ENCODE assay signal across 13 cellular contexts in the genomic region with DNA sequence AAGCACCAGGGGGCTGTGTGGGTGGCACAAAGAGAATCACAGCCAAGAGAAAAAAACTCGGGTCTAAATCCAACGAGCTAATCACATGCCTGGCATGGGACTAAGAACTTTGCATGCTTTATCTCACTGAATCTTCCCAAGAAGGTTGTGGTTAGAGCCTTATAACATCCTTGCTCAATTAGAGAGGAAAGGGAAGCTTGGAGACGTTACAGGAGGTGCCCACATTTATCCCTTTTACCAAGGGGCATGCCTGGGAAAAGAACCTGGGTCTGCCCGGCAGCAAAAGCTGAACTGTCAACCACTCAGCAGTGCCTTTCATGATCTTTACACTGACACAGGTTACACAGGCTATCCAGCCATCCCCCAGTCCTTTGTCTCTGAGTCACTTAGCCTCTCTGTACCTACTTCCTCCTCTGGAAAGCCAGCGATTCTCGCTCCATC.
DNase-seq lines count a peak whose midpoint lies in the region; ATAC-seq, FAIRE-seq and TF ChIP-seq lines count a peak whose summit lies in the region.
"Had no signal": no experiment of that assay in that cellular context is flagged by ENCODE, and none has a peak within 500 bp of the region (broad histone marks: within the 10 kb centered on the region; RNA-seq: fewer than 3 reads in every experiment).

No MANE protein-coding gene starts in this region.

- peaks cover 2% of the 10 kb centered on the region for H3K27me3 Mint-ChIP-seq in neural progenitor cell (ENCODE audit: insufficient read depth, low read depth)

- no peak for FAIRE-seq in K562 (lab: Jason Lieb, UNC)
- FAIRE-seq: A549 had no signal

- H3K79me2 ChIP-seq in K562 (ENCODE audit: control insufficient read depth, insufficient read depth, low read length) = no peaks in the 10 kb centered on the region
- H3K79me2 ChIP-seq in neural progenitor cell (ENCODE audit: low read depth) = no peaks in the 10 kb centered on the region

- CTCF ChIA-PET in K562 (lab: Yijun Ruan, JAX; ENCODE audit: low intra/inter-chr PET ratio) = interaction anchor here (1.7 to 2.2 kb wide), 2 partner anchors 117 to 405 kb away, joined by 7 to 23 read pairs; no protein-coding TSS in a partner anchor

- H3K27me3 ChIP-seq in K562 (ENCODE audit: control insufficient read depth in 2 of 2, insufficient read depth in 2 of 2, low read length in 2 of 2) (peaks cover 27 to 31% of the 10 kb centered on the region in 2 experiments; a peak in 4 of 5 replicates), upper lobe of right lung (no peaks in the 10 kb centered on the region), neural progenitor cell (no peaks in the 10 kb centered on the region), esophagus squamous epithelium (no peaks in the 10 kb centered on the region)
- H3K27me3 ChIP-seq: tibial nerve had no signal

- peaks cover 9% of the 10 kb centered on the region for H3K4me1 Mint-ChIP-seq in neural progenitor cell

- no peaks in the 10 kb centered on the region for H3K9me1 ChIP-seq in K562 (ENCODE audit: control insufficient read depth, insufficient read depth, low read length)

- H3K4me2 ChIP-seq in K562 (ENCODE audit: insufficient read depth, low read length) = no peak overlapping the region
- no peak overlapping the region for H3K4me2 ChIP-seq in neural progenitor cell
- H3K4me2 ChIP-seq: A549 had no signal

- H3K4me3 Mint-ChIP-seq in neural progenitor cell = no peak overlapping the region

- H2AFZ ChIP-seq in K562 (ENCODE audit: low read depth, low read length) (no peak overlapping the region), neural progenitor cell (replicated peaks) (no peak overlapping the region)

- WGBS in K562 (ENCODE audit: insufficient coverage, low coverage, missing lambda C conversion rate) = 1% methylated on average over 6 of the region's 6 CpGs
- WGBS in esophagus squamous epithelium, 2 donors = 23 to 32% methylated on average over 6 of the region's 6 CpGs

- H3K4me1 ChIP-seq in K562 (replicated peaks in 1 of 2; ENCODE audit: control insufficient read depth in 2 of 2, insufficient read depth in 2 of 2, low read length in 2 of 2) (no peaks in the 10 kb centered on the region), upper lobe of right lung (peaks cover 3% of the 10 kb centered on the region), neural progenitor cell (peaks cover 6% of the 10 kb centered on the region), esophagus squamous epithelium (peaks cover 0 to 46% (median 3%) of the 10 kb centered on the region in 3 donors)
- H3K4me1 ChIP-seq: A549 had no signal

- intact Hi-C loops in K562 (cut with micrococcal nuclease) = loop anchor here (5.0 kb wide), 2 partner anchors 70 to 405 kb away; no protein-coding TSS in a partner anchor
- intact Hi-C loops in upper lobe of right lung (cut with DNase I) = loop anchor here (5.0 kb wide), 2 partner anchors 115 to 165 kb away; no protein-coding TSS in a partner anchor
- intact Hi-C loops in esophagus squamous epithelium (cut with DNase I) = loop anchor here (5.0 kb wide), 1 partner anchor 115 kb away; no protein-coding TSS in a partner anchor

- H3K9me3 ChIP-seq in K562 (replicated peaks; ENCODE audit: control insufficient read depth, insufficient read depth, low read depth, low read length) (no peaks in the 10 kb centered on the region), upper lobe of right lung (no peaks in the 10 kb centered on the region), neural progenitor cell (ENCODE audit: low read depth) (no peaks in the 10 kb centered on the region), esophagus squamous epithelium (no peaks in the 10 kb centered on the region)

- no peak overlapping the region for H3K27ac Mint-ChIP-seq in neural progenitor cell

- TF ChIP-seq POLR2A in K562 (conservative IDR thresholded peaks at IDR 0.05) (no peak), esophagus squamous epithelium (IDR thresholded peaks at IDR 0.05) (no peak)

- no peak overlapping the region for H3K9ac ChIP-seq in K562 (ENCODE audit: insufficient read depth in 1 of 2, low read depth in 2 of 2, low read length in 2 of 2)
- H3K9ac ChIP-seq in neural progenitor cell = no peak overlapping the region

- H4K20me1 ChIP-seq in K562 (replicated peaks; ENCODE audit: control insufficient read depth, insufficient read depth, low read length) (no peaks in the 10 kb centered on the region), neural progenitor cell (ENCODE audit: low read depth) (no peaks in the 10 kb centered on the region)

- H3K36me3 ChIP-seq in K562 (ENCODE audit: control insufficient read depth, insufficient read depth, low read length) = no peaks in the 10 kb centered on the region
- no peaks in the 10 kb centered on the region for H3K36me3 ChIP-seq in upper lobe of right lung
- peaks cover 5% of the 10 kb centered on the region for H3K36me3 ChIP-seq in neural progenitor cell
- H3K36me3 ChIP-seq in esophagus squamous epithelium = no peaks in the 10 kb centered on the region

- TF ChIP-seq EP300 in K562 (IDR thresholded peaks at IDR 0.05; ENCODE audit: low read length) = no peak

- peaks cover 5% of the 10 kb centered on the region for H3F3A ChIP-seq in neural progenitor cell (ENCODE audit: low read depth)

- DNase-seq in SIG-M5 treated with dmso at 0.1 percent for 504 hours (lab: John Stamatoyannopoulos, UW; ENCODE audit: unreplicated experiment) (peak; percentile 66), SIG-M5 (lab: John Stamatoyannopoulos, UW) (no peak), K562 (ENCODE audit: extremely low read depth in 1 of 4, low spot score in 3 of 4) (no peak), upper lobe of right lung (no peak), neural progenitor cell (ENCODE audit: low spot score) (no peak), esophagus squamous epithelium (lab: John Stamatoyannopoulos, UW) (no peak)
- DNase-seq in activated CD4-positive, CD25-positive, alpha-beta regulatory T cell treated with anti-CD3 and anti-CD28 coated beads, Interleukin-2, amount 50 U/mL, for 72 hours = no peak
- DNase-seq: amniotic stem cell; glutamatergic neuron; stimulated activated CD4-positive, alpha-beta T cell treated with anti-CD3 and anti-CD28 coated beads, Interleukin-4, amount 100 ng/mL, for 1 hour had no signal

- in situ Hi-C loops in K562 (cut with MboI) = loop anchor here (5.0 kb wide), 1 partner anchor 415 kb away; no protein-coding TSS in a partner anchor

- no peak overlapping the region for H3K4me3 ChIP-seq in K562
- H3K4me3 ChIP-seq in upper lobe of right lung = no peak overlapping the region
- no peak overlapping the region for H3K4me3 ChIP-seq in neural progenitor cell
- H3K4me3 ChIP-seq in esophagus squamous epithelium = no peak overlapping the region
- H3K4me3 ChIP-seq: A549, tibial nerve had no signal

- H3K36me3 Mint-ChIP-seq in neural progenitor cell = peaks cover 30% of the 10 kb centered on the region

- ATAC-seq in HG03442 (IDR thresholded peaks at IDR 0.05; ENCODE audit: unreplicated experiment) (peak; percentile 72), K562 (no peak), upper lobe of right lung (peak; percentile 65)

- POLR2A ChIA-PET in K562 (lab: Yijun Ruan, JAX) = interaction anchor here (0.8 kb wide), 1 partner anchor 401 kb away, joined by 3 read pairs; no protein-coding TSS in a partner anchor

- TF ChIP-seq RAD21 in K562 (CRISPR knock-in tag; conservative IDR thresholded peaks at IDR 0.05 in 1 of 2, IDR thresholded peaks at IDR 0.05 in 1 of 2) = no peak

- H3K27ac ChIP-seq in K562 (ENCODE audit: extremely low read depth, low read depth, low read length) = no peak overlapping the region
- H3K27ac ChIP-seq in upper lobe of right lung = no peak overlapping the region
- no peak overlapping the region for H3K27ac ChIP-seq in neural progenitor cell
- no peak overlapping the region for H3K27ac ChIP-seq in esophagus squamous epithelium
- H3K27ac ChIP-seq: A549, tibial nerve had no signal

- no TSS peak for BruUV-seq in K562 (replicated peaks; lab: Mats Ljungman, UMichigan)

- H3K9me3 Mint-ChIP-seq in neural progenitor cell = peaks cover 2% of the 10 kb centered on the region

- TF ChIP-seq CTCF in K562 (IDR thresholded peaks at IDR 0.05 in 2 of 3, conservative IDR thresholded peaks at IDR 0.05 in 1 of 3; ENCODE audit: insufficient read depth in 2 of 3, low read depth in 1 of 3, low read length in 3 of 3) (no peak), upper lobe of right lung (IDR thresholded peaks at IDR 0.05) (no peak), neural progenitor cell (IDR thresholded peaks at IDR 0.05) (no peak), esophagus squamous epithelium (IDR thresholded peaks at IDR 0.05) (no peak)

TF ChIP-seq in K562, 482 proteins besides CTCF, POLR2A, EP300 and RAD21:
- TF ChIP-seq, protein P1, sequence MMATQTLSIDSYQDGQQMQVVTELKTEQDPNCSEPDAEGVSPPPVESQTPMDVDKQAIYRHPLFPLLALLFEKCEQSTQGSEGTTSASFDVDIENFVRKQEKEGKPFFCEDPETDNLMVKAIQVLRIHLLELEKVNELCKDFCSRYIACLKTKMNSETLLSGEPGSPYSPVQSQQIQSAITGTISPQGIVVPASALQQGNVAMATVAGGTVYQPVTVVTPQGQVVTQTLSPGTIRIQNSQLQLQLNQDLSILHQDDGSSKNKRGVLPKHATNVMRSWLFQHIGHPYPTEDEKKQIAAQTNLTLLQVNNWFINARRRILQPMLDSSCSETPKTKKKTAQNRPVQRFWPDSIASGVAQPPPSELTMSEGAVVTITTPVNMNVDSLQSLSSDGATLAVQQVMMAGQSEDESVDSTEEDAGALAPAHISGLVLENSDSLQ (IDR thresholded peaks at IDR 0.05) = 0 out of 2 replicates have a peak, but pooled peaks have one; percentile 7
- TF ChIP-seq, protein P2, sequence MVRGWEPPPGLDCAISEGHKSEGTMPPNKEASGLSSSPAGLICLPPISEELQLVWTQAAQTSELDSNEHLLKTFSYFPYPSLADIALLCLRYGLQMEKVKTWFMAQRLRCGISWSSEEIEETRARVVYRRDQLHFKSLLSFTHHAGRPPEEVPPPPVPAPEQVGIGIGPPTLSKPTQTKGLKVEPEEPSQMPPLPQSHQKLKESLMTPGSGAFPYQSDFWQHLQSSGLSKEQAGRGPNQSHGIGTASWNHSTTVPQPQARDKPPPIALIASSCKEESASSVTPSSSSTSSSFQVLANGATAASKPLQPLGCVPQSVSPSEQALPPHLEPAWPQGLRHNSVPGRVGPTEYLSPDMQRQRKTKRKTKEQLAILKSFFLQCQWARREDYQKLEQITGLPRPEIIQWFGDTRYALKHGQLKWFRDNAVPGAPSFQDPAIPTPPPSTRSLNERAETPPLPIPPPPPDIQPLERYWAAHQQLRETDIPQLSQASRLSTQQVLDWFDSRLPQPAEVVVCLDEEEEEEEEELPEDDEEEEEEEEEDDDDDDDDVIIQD (CRISPR knock-in tag; IDR thresholded peaks at IDR 0.05) = no peak
